Comparison of ENCODE assay signal across 17 cellular contexts in genomic region chr1:199218065-199218464, GRCh38.
DNase-seq lines count a peak whose midpoint lies in the region; ATAC-seq, FAIRE-seq and TF ChIP-seq lines count a peak whose summit lies in the region.
"Had no signal": no experiment of that assay in that cellular context is flagged by ENCODE, and none has a peak within 500 bp of the region (broad histone marks: within the 10 kb centered on the region; RNA-seq: fewer than 3 reads in every experiment).

No MANE protein-coding gene starts in this region.

- TF ChIP-seq RAD21 in GM12878 (IDR thresholded peaks at IDR 0.05; ENCODE audit: insufficient read depth, low read depth, low read length), result no peak

- no peak for TF ChIP-seq POLR2A in GM12878 (IDR thresholded peaks at IDR 0.05; ENCODE audit: low read depth, low read length)

- H3K9me3 ChIP-seq in GM12878 (replicated peaks; ENCODE audit: control insufficient read depth, insufficient read depth, low read length) (no peaks in the 10 kb centered on the region), neural progenitor cell (ENCODE audit: low read depth) (no peaks in the 10 kb centered on the region)
- H3K9me3 ChIP-seq: adrenal gland had no signal

- no peak overlapping the region for H3K9ac ChIP-seq in GM12878 (ENCODE audit: control insufficient read depth, insufficient read depth, low read length)
- no peak overlapping the region for H3K9ac ChIP-seq in neural progenitor cell

- no peaks in the 10 kb centered on the region for H3F3A ChIP-seq in neural progenitor cell (ENCODE audit: low read depth)

- H3K27ac ChIP-seq in GM12878 (ENCODE audit: control insufficient read depth, insufficient read depth), result no peak overlapping the region
- no peak overlapping the region for H3K27ac ChIP-seq in neural progenitor cell
- H3K27ac ChIP-seq: adrenal gland, C4-2B had no signal

- CTCF ChIA-PET in GM12878 (lab: Yijun Ruan, JAX), result no interaction called here
- CTCF ChIA-PET in MCF 10A (lab: Yijun Ruan, JAX), result no interaction called here

- H3K4me1 ChIP-seq in GM12878 (ENCODE audit: control insufficient read depth, insufficient read depth, low read length), result no peaks in the 10 kb centered on the region
- H3K4me1 ChIP-seq in neural progenitor cell, result no peaks in the 10 kb centered on the region
- H3K4me1 ChIP-seq: adrenal gland had no signal

- DNase-seq in G401 (ENCODE audit: low spot score) (peak; percentile 50), NCI-H2081 (lab: John Stamatoyannopoulos, UW) (peak; percentile 85 to 96), GM12878 (ENCODE audit: low read depth, low spot score) (no peak), neural progenitor cell (ENCODE audit: low spot score) (peak; percentile 12), MCF 10A (ENCODE audit: unreplicated experiment) (no peak), sciatic nerve (ENCODE audit: low spot score) (no peak)
- DNase-seq: activated CD4-positive, alpha-beta T cell treated with anti-CD3 and anti-CD28 coated beads for 4 hours; activated T-cell treated with anti-CD3 and anti-CD28 coated beads, Interleukin-2, amount 50 U/mL, for 48 hours; adrenal gland; NCI-H1694; NCI-H82 had no signal

- H3K4me3 Mint-ChIP-seq in neural progenitor cell (no peak overlapping the region), MCF 10A (ENCODE audit: unreplicated experiment) (no peak overlapping the region)
- H3K4me3 Mint-ChIP-seq: mesothelial cell of epicardium; stimulated activated naive CD8-positive, alpha-beta T cell treated with anti-CD3 and anti-CD28 coated beads, Interleukin-15, Interleukin-2, amounts not matched to agents 100 ng/mL and 50 ng/mL, for 24 hours had no signal

- no peaks in the 10 kb centered on the region for H3K36me3 ChIP-seq in GM12878 (ENCODE audit: control insufficient read depth in 2 of 2, insufficient read depth in 2 of 2, low read length in 1 of 2)
- no peaks in the 10 kb centered on the region for H3K36me3 ChIP-seq in neural progenitor cell
- H3K36me3 ChIP-seq: adrenal gland had no signal

- RAD21 ChIA-PET in GM12878 (lab: Charles Lee; ENCODE audit: unreplicated experiment), result interaction anchor here (1.9 kb wide), 1 partner anchor 44 kb away, joined by 4 read pairs; no protein-coding TSS in a partner anchor

- no peak for TF ChIP-seq CTCF in GM12878 (IDR thresholded peaks at IDR 0.05 in 2 of 3, conservative IDR thresholded peaks at IDR 0.05 in 1 of 3; ENCODE audit: control insufficient read depth in 2 of 3, extremely low read depth in 1 of 3, insufficient read depth in 1 of 3, low read depth in 3 of 3, low read length in 3 of 3)
- no peak for TF ChIP-seq CTCF in neural progenitor cell (IDR thresholded peaks at IDR 0.05)
- no peak for TF ChIP-seq CTCF in MCF 10A (IDR thresholded peaks at IDR 0.05; ENCODE audit: unreplicated experiment)

- H2AFZ ChIP-seq in GM12878 (ENCODE audit: control insufficient read depth, low read depth, low read length) (no peak overlapping the region), neural progenitor cell (replicated peaks) (no peak overlapping the region)

- H3K27me3 ChIP-seq in GM12878 (replicated peaks in 1 of 2; ENCODE audit: control insufficient read depth in 2 of 2, insufficient read depth in 2 of 2, low read length in 1 of 2) (no peaks in the 10 kb centered on the region), neural progenitor cell (no peaks in the 10 kb centered on the region)
- H3K27me3 ChIP-seq: adrenal gland had no signal

- H3K4me2 ChIP-seq in GM12878 (ENCODE audit: control insufficient read depth, insufficient read depth), result no peak overlapping the region
- H3K4me2 ChIP-seq in neural progenitor cell, result no peak overlapping the region

- no TSS peak for BruUV-seq in GM12878 (replicated peaks; lab: Mats Ljungman, UMichigan)
- BruUV-seq in MCF 10A (replicated peaks; lab: Mats Ljungman, UMichigan), result no TSS peak

- H3K4me3 ChIP-seq in GM12878 (no peak overlapping the region), neural progenitor cell (no peak overlapping the region)
- H3K4me3 ChIP-seq: adrenal gland had no signal

- peaks cover 3% of the 10 kb centered on the region for H3K9me3 Mint-ChIP-seq in neural progenitor cell
- peaks cover 7% of the 10 kb centered on the region for H3K9me3 Mint-ChIP-seq in MCF 10A (ENCODE audit: unreplicated experiment)

- H4K20me1 ChIP-seq in GM12878 (ENCODE audit: control insufficient read depth, insufficient read depth), result no peaks in the 10 kb centered on the region
- H4K20me1 ChIP-seq in neural progenitor cell (ENCODE audit: low read depth), result no peaks in the 10 kb centered on the region

- H3K36me3 Mint-ChIP-seq in neural progenitor cell (no peaks in the 10 kb centered on the region), MCF 10A (ENCODE audit: insufficient read depth, unreplicated experiment) (no peaks in the 10 kb centered on the region)

- POLR2A ChIA-PET in GM12878 (lab: Charles Lee) (interaction anchor here (1.1 kb wide), 1 partner anchor 30 kb away, joined by 3 read pairs; no protein-coding TSS in a partner anchor), MCF 10A (lab: Yijun Ruan, JAX) (no interaction called here)

- SMC1A ChIA-PET in GM12878 (lab: Charles Lee; ENCODE audit: uncharacterized antibody, unreplicated experiment), result interaction anchor here (1.1 to 1.9 kb wide), 5 partner anchors 8 to 16 kb away, joined by 3 to 5 read pairs (median 4); no protein-coding TSS in a partner anchor

- H3K27me3 Mint-ChIP-seq in neural progenitor cell (ENCODE audit: insufficient read depth, low read depth), result no peaks in the 10 kb centered on the region
- no peaks in the 10 kb centered on the region for H3K27me3 Mint-ChIP-seq in MCF 10A (ENCODE audit: insufficient read depth, unreplicated experiment)
- H3K27me3 Mint-ChIP-seq: stimulated activated naive CD8-positive, alpha-beta T cell treated with anti-CD3 and anti-CD28 coated beads, Interleukin-15, Interleukin-2, amounts not matched to agents 100 ng/mL and 50 ng/mL, for 24 hours had no signal

- intact Hi-C loops in GM12878 (cut with micrococcal nuclease; ENCODE audit: unreplicated experiment) (no loop called here), MCF 10A (cut with micrococcal nuclease) (no loop called here), sciatic nerve (cut with DNase I) (no loop called here)

- no peak for TF ChIP-seq EP300 in GM12878 (IDR thresholded peaks at IDR 0.05; ENCODE audit: borderline replicate concordance in 1 of 2, control insufficient read depth in 1 of 2, low read depth in 2 of 2, low read length in 2 of 2)

- ATAC-seq in GM12878 (peak; percentile 19; the same call in 1 of the 3 replicates), esophagus mucosa (no peak), sciatic nerve (no peak)

- no peak for FAIRE-seq in GM12878 (lab: Jason Lieb, UNC)
- FAIRE-seq: H54, islet of Langerhans had no signal

- WGBS in GM12878 (ENCODE audit: insufficient coverage, insufficient replicate concordance, low lambda C conversion rate, missing lambda C conversion rate), result 54% methylated on average over 2 of the region's 2 CpGs

- in situ Hi-C loops in G401 (cut with HindIII; ENCODE audit: low sequenced_read_pairs) (no loop called here), GM12878 (cut with MboI) (no loop called here)

- no peaks in the 10 kb centered on the region for H3K79me2 ChIP-seq in GM12878 (ENCODE audit: control insufficient read depth, insufficient read depth, low read length)
- H3K79me2 ChIP-seq in neural progenitor cell (ENCODE audit: low read depth), result no peaks in the 10 kb centered on the region

- H3K27ac Mint-ChIP-seq in neural progenitor cell (peak overlapping the region; percentile 27), MCF 10A (ENCODE audit: low read depth, unreplicated experiment) (no peak overlapping the region)
- H3K27ac Mint-ChIP-seq: mesothelial cell of epicardium; stimulated activated naive CD8-positive, alpha-beta T cell treated with anti-CD3 and anti-CD28 coated beads, Interleukin-15, Interleukin-2, amounts not matched to agents 100 ng/mL and 50 ng/mL, for 24 hours had no signal

- peaks cover 2% of the 10 kb centered on the region for H3K4me1 Mint-ChIP-seq in neural progenitor cell
- no peaks in the 10 kb centered on the region for H3K4me1 Mint-ChIP-seq in MCF 10A (ENCODE audit: insufficient read depth, unreplicated experiment)
- H3K4me1 Mint-ChIP-seq: mesothelial cell of epicardium had no signal

TF ChIP-seq in GM12878, 131 proteins besides CTCF, POLR2A, EP300 and RAD21:
- no peak for TF ChIP-seq KDM1A (IDR thresholded peaks at IDR 0.05; ENCODE audit: borderline replicate concordance)
- no peak for TF ChIP-seq ZSCAN29 (IDR thresholded peaks at IDR 0.05)
- TF ChIP-seq RELB (IDR thresholded peaks at IDR 0.05; ENCODE audit: low read depth), result no peak
- TF ChIP-seq KLF5 (IDR thresholded peaks at IDR 0.05; ENCODE audit: partially characterized antibody), result no peak
- TF ChIP-seq ZNF274 (IDR thresholded peaks at IDR 0.05; ENCODE audit: insufficient read depth, insufficient read length), result no peak
- no peak for TF ChIP-seq RELA (IDR thresholded peaks at IDR 0.05; ENCODE audit: borderline replicate concordance, partially characterized antibody)

Comparison
In these comparisons a context has a peak if more than half of its experiments do, and no peak if none do; other contexts are left out.
1. DNase-seq: peak in G401 (single experiment), NCI-H2081 (2 of 2) and neural progenitor cell (single experiment); none in GM12878 (single experiment), MCF 10A (single experiment) and sciatic nerve (single experiment).